ENCODE assay signal across 8 cellular contexts in genomic region chr12:54009171-54010052, GRCh38. TPM values are rescaled to one million over a fixed set of nuclear protein-coding genes. Genes with fewer than 3 reads are reported as not detected.
DNase-seq lines count a peak whose midpoint lies in the region; ATAC-seq, FAIRE-seq and TF ChIP-seq lines count a peak whose summit lies in the region.

No MANE protein-coding gene starts in this region.

- H3K4ac ChIP-seq in H9 (ENCODE audit: low read depth, low read length) = no peak overlapping the region

- no peak for TF ChIP-seq CTCF in keratinocyte (optimal IDR thresholded peaks at IDR 0.05 in 1 of 3, IDR thresholded peaks at IDR 0.05 in 1 of 3, conservative IDR thresholded peaks at IDR 0.05 in 1 of 3; ENCODE audit: extremely low read depth in 1 of 3, insufficient read depth in 2 of 3, low read length in 3 of 3)
- TF ChIP-seq CTCF in tibial artery (IDR thresholded peaks at IDR 0.05) = no peak
- no peak for TF ChIP-seq CTCF in H9 (conservative IDR thresholded peaks at IDR 0.05)

- H3K23me2 ChIP-seq in H9 (ENCODE audit: insufficient read length, low read depth, low read length, poor library complexity, severe bottlenecking) = no peaks in the 10 kb centered on the region

- no peak overlapping the region for H3K18ac ChIP-seq in H9 (ENCODE audit: insufficient read length, low read depth, low read length)

- H3K27ac ChIP-seq in keratinocyte (ENCODE audit: control insufficient read depth, insufficient read depth, low read length) = no peak overlapping the region
- H3K27ac ChIP-seq in tibial artery = peak overlapping the region; percentile 80 to 98
- no peak overlapping the region for H3K27ac ChIP-seq in H9 (ENCODE audit: insufficient read length, low read depth, low read length)

- DNase-seq in activated CD8-positive, alpha-beta memory T cell treated with anti-CD3 and anti-CD28 coated beads, Interleukin-2, amount 10 ng/mL, durations not matched to agents 7 days and 5 days = no peak
- DNase-seq in activated CD8-positive, alpha-beta memory T cell treated with anti-CD3 and anti-CD28 coated beads, Interleukin-2, amount 50 U/mL, for 4 hours = no peak
- DNase-seq in activated CD4-positive, alpha-beta T cell treated with anti-CD3 and anti-CD28 coated beads, Interleukin-2, amount 10 ng/mL, durations not matched to agents 7 days and 5 days = no peak
- DNase-seq in keratinocyte (ENCODE audit: low read depth, low spot score) (no peak), tibial artery (no peak), H9 (no peak)

- H3K4me3 Mint-ChIP-seq in activated CD8-positive, alpha-beta memory T cell treated with anti-CD3 and anti-CD28 coated beads, Interleukin-2, amount 10 ng/mL, durations not matched to agents 7 days and 5 days = peak overlapping the region; percentile 32
- no peak overlapping the region for H3K4me3 Mint-ChIP-seq in activated CD4-positive, alpha-beta T cell treated with anti-CD3 and anti-CD28 coated beads, Interleukin-2, amount 10 ng/mL, durations not matched to agents 7 days and 5 days
- H3K4me3 Mint-ChIP-seq in H9 = peak overlapping the region in 1 of 2 experiments; percentile 71; a peak in 3 of 5 replicates

- H3K4me1 ChIP-seq in keratinocyte (ENCODE audit: control insufficient read depth, extremely low read depth, insufficient read depth, low read length) (peaks cover 16% of the 10 kb centered on the region), tibial artery (peaks cover 0 to 83% (median 57%) of the 10 kb centered on the region in 4 donors), H9 (ENCODE audit: insufficient read depth, low read length) (no peaks in the 10 kb centered on the region)

- H3K9me1 ChIP-seq in keratinocyte (ENCODE audit: control insufficient read depth, extremely low read depth, insufficient read depth, low read length) = no peaks in the 10 kb centered on the region

- no peak overlapping the region for H2BK5ac ChIP-seq in H9 (ENCODE audit: insufficient read length, low read length)

- no peak overlapping the region for H4K8ac ChIP-seq in H9 (replicated peaks; ENCODE audit: insufficient read length, low read depth, low read length)

- peak overlapping the region; percentile 80 for H3K9ac ChIP-seq in keratinocyte (ENCODE audit: control insufficient read depth, extremely low read depth, insufficient read depth, low read length)
- no peak overlapping the region for H3K9ac ChIP-seq in H9 (ENCODE audit: extremely low read depth, insufficient read length, low read length)

- WGBS in H9 (ENCODE audit: extremely low coverage, insufficient read length, low lambda C conversion rate) = no CpG with 5 or more reads among the region's 51 CpGs

- H3K9me3 ChIP-seq in keratinocyte (ENCODE audit: control insufficient read depth, low read depth, low read length) (no peaks in the 10 kb centered on the region), tibial artery (no peaks in the 10 kb centered on the region), H9 (ENCODE audit: control insufficient read depth, low read depth, low read length) (no peaks in the 10 kb centered on the region)

- H2BK20ac ChIP-seq in H9 (ENCODE audit: low read depth, low read length, poor library complexity, severe bottlenecking) = no peak overlapping the region

- H3K27me3 ChIP-seq in keratinocyte (ENCODE audit: control insufficient read depth, extremely low read depth, insufficient read depth, low read length) (no peaks in the 10 kb centered on the region), tibial artery (no peaks in the 10 kb centered on the region), H9 (ENCODE audit: insufficient read depth, low read length) (peaks cover 93% of the 10 kb centered on the region)

- peaks cover 91% of the 10 kb centered on the region for H3K27me3 Mint-ChIP-seq in activated CD8-positive, alpha-beta memory T cell treated with anti-CD3 and anti-CD28 coated beads, Interleukin-2, amount 10 ng/mL, durations not matched to agents 7 days and 5 days
- H3K27me3 Mint-ChIP-seq in activated CD4-positive, alpha-beta T cell treated with anti-CD3 and anti-CD28 coated beads, Interleukin-2, amount 10 ng/mL, durations not matched to agents 7 days and 5 days = peaks cover 93% of the 10 kb centered on the region
- H3K27me3 Mint-ChIP-seq in H9 (ENCODE audit: low read depth) = peaks cover 100% of the 10 kb centered on the region

- H3K4me3 ChIP-seq in keratinocyte (ENCODE audit: control insufficient read depth in 2 of 3, extremely low read depth in 1 of 3, insufficient read depth in 2 of 3, low read depth in 1 of 3, low read length in 3 of 3) (peak overlapping the region; percentile 43 to 62 (median 62)), tibial artery (peak overlapping the region; percentile 59 to 64)

- no peak overlapping the region for H4K5ac ChIP-seq in H9 (ENCODE audit: insufficient read length, low read depth, low read length)

- no peak overlapping the region for H3T11ph ChIP-seq in H9 (ENCODE audit: low read length)

- peaks cover under 1% of the 10 kb centered on the region for H3K36me3 Mint-ChIP-seq in activated CD8-positive, alpha-beta memory T cell treated with anti-CD3 and anti-CD28 coated beads, Interleukin-2, amount 10 ng/mL, durations not matched to agents 7 days and 5 days
- no peaks in the 10 kb centered on the region for H3K36me3 Mint-ChIP-seq in activated CD4-positive, alpha-beta T cell treated with anti-CD3 and anti-CD28 coated beads, Interleukin-2, amount 10 ng/mL, durations not matched to agents 7 days and 5 days (ENCODE audit: low read depth)
- no peaks in the 10 kb centered on the region for H3K36me3 Mint-ChIP-seq in H9 (ENCODE audit: insufficient read depth in 1 of 3, low read depth in 3 of 3)

- no peak overlapping the region for H4K91ac ChIP-seq in H9 (ENCODE audit: insufficient read length, low read depth, low read length)

- no peaks in the 10 kb centered on the region for H3K9me3 Mint-ChIP-seq in activated CD8-positive, alpha-beta memory T cell treated with anti-CD3 and anti-CD28 coated beads, Interleukin-2, amount 10 ng/mL, durations not matched to agents 7 days and 5 days (ENCODE audit: low read depth)
- H3K9me3 Mint-ChIP-seq in activated CD4-positive, alpha-beta T cell treated with anti-CD3 and anti-CD28 coated beads, Interleukin-2, amount 10 ng/mL, durations not matched to agents 7 days and 5 days = no peaks in the 10 kb centered on the region
- H3K9me3 Mint-ChIP-seq in H9 = peaks cover 0 to 2% of the 10 kb centered on the region in 2 experiments; a peak in 2 of 5 replicates

- no peaks in the 10 kb centered on the region for H3K79me1 ChIP-seq in H9 (ENCODE audit: insufficient read depth, low read depth, low read length, poor library complexity, severe bottlenecking)

- no peak overlapping the region for H3K23ac ChIP-seq in H9 (ENCODE audit: insufficient read length, low read depth, low read length)

- no peak for FAIRE-seq in keratinocyte (lab: Jason Lieb, UNC)

- no peak for ATAC-seq in activated CD8-positive, alpha-beta memory T cell treated with anti-CD3 and anti-CD28 coated beads, Interleukin-2, amount 10 ng/mL, durations not matched to agents 7 days and 5 days
- ATAC-seq in GM21619 (IDR thresholded peaks at IDR 0.05; ENCODE audit: unreplicated experiment) = no peak
- no peak for ATAC-seq in HG03442 (IDR thresholded peaks at IDR 0.05; ENCODE audit: unreplicated experiment)

- no peaks in the 10 kb centered on the region for H4K20me1 ChIP-seq in keratinocyte (ENCODE audit: control insufficient read depth, extremely low read depth, insufficient read depth, low read length)
- H4K20me1 ChIP-seq in H9 (ENCODE audit: control insufficient read depth, insufficient read depth, insufficient read length) = no peaks in the 10 kb centered on the region

- H3K36me3 ChIP-seq in keratinocyte (ENCODE audit: control insufficient read depth in 2 of 2, extremely low read depth in 1 of 2, insufficient read depth in 2 of 2, low read length in 2 of 2) (peaks cover 0 to 2% of the 10 kb centered on the region in 2 experiments), tibial artery (no peaks in the 10 kb centered on the region)

- no peak overlapping the region for H2BK12ac ChIP-seq in H9 (ENCODE audit: insufficient read length, low read depth, low read length)

- no peak overlapping the region for H3K27ac Mint-ChIP-seq in activated CD8-positive, alpha-beta memory T cell treated with anti-CD3 and anti-CD28 coated beads, Interleukin-2, amount 10 ng/mL, durations not matched to agents 7 days and 5 days
- peak overlapping the region; percentile 46 for H3K27ac Mint-ChIP-seq in activated CD4-positive, alpha-beta T cell treated with anti-CD3 and anti-CD28 coated beads, Interleukin-2, amount 10 ng/mL, durations not matched to agents 7 days and 5 days
- H3K27ac Mint-ChIP-seq in H9 = no peak overlapping the region

- H3K79me2 ChIP-seq in keratinocyte (ENCODE audit: control insufficient read depth, insufficient read depth, low read length) (peaks cover 28% of the 10 kb centered on the region), H9 (ENCODE audit: insufficient read depth, low read length) (no peaks in the 10 kb centered on the region)

- H3K56ac ChIP-seq in H9 (ENCODE audit: insufficient read length, low read depth, low read length) = no peak overlapping the region

- intact Hi-C loops in tibial artery (cut with DNase I; ENCODE audit: low total_unique reads) = loop anchor here (5.0 kb wide), 1 partner anchor 183 kb away; no protein-coding TSS in a partner anchor

- CTCF ChIA-PET in activated CD8-positive, alpha-beta memory T cell treated with anti-CD3 and anti-CD28 coated beads, Interleukin-2, amount 10 ng/mL, durations not matched to agents 7 days and 5 days (lab: Charles Lee) = interaction anchor here (0.7 to 8.4 kb wide), 10 partner anchors 7 to 353 kb away, joined by 3 to 136 read pairs (median 56); partner anchors contain the start of genes HOXC5, HOXC6 and SMUG1
- CTCF ChIA-PET in activated CD4-positive, alpha-beta T cell treated with anti-CD3 and anti-CD28 coated beads, Interleukin-2, amount 10 ng/mL, durations not matched to agents 7 days and 5 days (lab: Charles Lee) = interaction anchor here (0.6 to 2.1 kb wide), 8 partner anchors 23 to 207 kb away, joined by 3 to 10 read pairs (median 4); partner anchors contain the start of gene HOXC5

- H3K4me2 ChIP-seq in keratinocyte (ENCODE audit: control insufficient read depth, extremely low read depth, insufficient read depth, low read depth, low read length) (peak overlapping the region; percentile 79), H9 (ENCODE audit: insufficient read depth, insufficient read length, low read length) (no peak overlapping the region)

- H2AK5ac ChIP-seq in H9 (ENCODE audit: insufficient read length, low read length) = no peak overlapping the region

- H3K4me1 Mint-ChIP-seq in activated CD8-positive, alpha-beta memory T cell treated with anti-CD3 and anti-CD28 coated beads, Interleukin-2, amount 10 ng/mL, durations not matched to agents 7 days and 5 days = peaks cover 20% of the 10 kb centered on the region
- peaks cover 22% of the 10 kb centered on the region for H3K4me1 Mint-ChIP-seq in activated CD4-positive, alpha-beta T cell treated with anti-CD3 and anti-CD28 coated beads, Interleukin-2, amount 10 ng/mL, durations not matched to agents 7 days and 5 days
- H3K4me1 Mint-ChIP-seq in H9 = peaks cover 7 to 35% of the 10 kb centered on the region in 2 experiments

- dilution Hi-C loops in keratinocyte (cut with MboI; ENCODE audit: extremely low pct_ligation_motif_present, low sequenced_read_pairs) = no loop called here

- H3K14ac ChIP-seq in H9 (ENCODE audit: insufficient read depth, low read length) = no peak overlapping the region

- peak overlapping the region; percentile 70 for H2AFZ ChIP-seq in keratinocyte (ENCODE audit: control insufficient read depth, low read length)
- no peak overlapping the region for H2AFZ ChIP-seq in H9 (ENCODE audit: low read length)

- POLR2A ChIA-PET in activated CD4-positive, alpha-beta T cell treated with anti-CD3 and anti-CD28 coated beads, Interleukin-2, amount 10 ng/mL, durations not matched to agents 7 days and 5 days (lab: Charles Lee) = no interaction called here

- no peak overlapping the region for H2BK15ac ChIP-seq in H9 (ENCODE audit: low read depth, low read length)

- H2BK120ac ChIP-seq in H9 (ENCODE audit: low read depth, low read length, poor library complexity, severe bottlenecking) = no peak overlapping the region

RNA-seq across cellular contexts. Expression of gene HOXC8, which starts 0.6 kb away (rescaled TPM):
- total RNA-seq in activated CD8-positive, alpha-beta memory T cell treated with anti-CD3 and anti-CD28 coated beads, Interleukin-2, amount 10 ng/mL, durations not matched to agents 7 days and 5 days = not detected
- not detected for total RNA-seq in activated CD4-positive, alpha-beta T cell treated with anti-CD3 and anti-CD28 coated beads, Interleukin-2, amount 10 ng/mL, durations not matched to agents 7 days and 5 days
- polyA plus RNA-seq in keratinocyte = 1.8 to 3.8 TPM (median 2.0 TPM) in 3 replicates
- polyA plus RNA-seq in keratinocyte (2011; ENCODE audit: low read depth) = 2.1 TPM
- 3.3 TPM in 2 replicates for polyA plus RNA-seq in keratinocyte (2011; cell fraction: cytosol; rRNA removed)
- 4.2 and 4.7 TPM in 2 replicates for polyA plus RNA-seq in keratinocyte (2011; cell fraction: nucleus; rRNA removed)
- 2.0 and 3.3 TPM in 2 replicates for polyA plus RNA-seq in keratinocyte (2012; ENCODE audit: low replicate concordance)
- 1.3 to 2.3 TPM (median 1.5 TPM) in 3 replicates for polyA minus RNA-seq in keratinocyte
- polyA minus RNA-seq in keratinocyte (2011; cell fraction: cytosol; rRNA and poly(A)+ RNA removed) = 2.1 TPM
- polyA minus RNA-seq in keratinocyte (2011; cell fraction: nucleus; rRNA and poly(A)+ RNA removed) = 1.4 and 1.6 TPM in 2 replicates
- not detected in 2 replicates for total RNA-seq in H9 (2021)

RNA-seq across cellular contexts. Expression of gene HOXC9, which starts 9.5 kb away (rescaled TPM):
- total RNA-seq in activated CD8-positive, alpha-beta memory T cell treated with anti-CD3 and anti-CD28 coated beads, Interleukin-2, amount 10 ng/mL, durations not matched to agents 7 days and 5 days = not detected
- not detected for total RNA-seq in activated CD4-positive, alpha-beta T cell treated with anti-CD3 and anti-CD28 coated beads, Interleukin-2, amount 10 ng/mL, durations not matched to agents 7 days and 5 days
- polyA plus RNA-seq in keratinocyte = 1.1 to 3.3 TPM (median 1.8 TPM) in 3 replicates
- polyA plus RNA-seq in keratinocyte (2011; ENCODE audit: low read depth) = 2.9 TPM
- polyA plus RNA-seq in keratinocyte (2011; cell fraction: cytosol; rRNA removed) = 2.4 and 2.9 TPM in 2 replicates
- polyA plus RNA-seq in keratinocyte (2011; cell fraction: nucleus; rRNA removed) = 3.1 and 3.7 TPM in 2 replicates
- polyA plus RNA-seq in keratinocyte (2012; ENCODE audit: low replicate concordance) = 3.5 and 4.4 TPM in 2 replicates
- 0.23 to 1.4 TPM (median 0.90 TPM) in 3 replicates for polyA minus RNA-seq in keratinocyte
- polyA minus RNA-seq in keratinocyte (2011; cell fraction: cytosol; rRNA and poly(A)+ RNA removed) = 2.1 TPM
- 1.2 and 1.4 TPM in 2 replicates for polyA minus RNA-seq in keratinocyte (2011; cell fraction: nucleus; rRNA and poly(A)+ RNA removed)
- total RNA-seq in H9 (2021) = not detected in 2 replicates

RNA-seq across cellular contexts. Expression of gene HOXC6, which starts 18.8 kb away (rescaled TPM):
- total RNA-seq in activated CD8-positive, alpha-beta memory T cell treated with anti-CD3 and anti-CD28 coated beads, Interleukin-2, amount 10 ng/mL, durations not matched to agents 7 days and 5 days = not detected
- not detected for total RNA-seq in activated CD4-positive, alpha-beta T cell treated with anti-CD3 and anti-CD28 coated beads, Interleukin-2, amount 10 ng/mL, durations not matched to agents 7 days and 5 days
- polyA plus RNA-seq in keratinocyte = 3.7 to 5.6 TPM (median 4.7 TPM) in 3 replicates
- polyA plus RNA-seq in keratinocyte (2011; ENCODE audit: low read depth) = 4.3 TPM
- 3.6 and 4.6 TPM in 2 replicates for polyA plus RNA-seq in keratinocyte (2011; cell fraction: cytosol; rRNA removed)
- polyA plus RNA-seq in keratinocyte (2011; cell fraction: nucleus; rRNA removed) = 9.2 and 13.8 TPM in 2 replicates
- 2.9 and 6.1 TPM in 2 replicates for polyA plus RNA-seq in keratinocyte (2012; ENCODE audit: low replicate concordance)
- 3.5 to 4.5 TPM (median 4.0 TPM) in 3 replicates for polyA minus RNA-seq in keratinocyte
- polyA minus RNA-seq in keratinocyte (2011; cell fraction: cytosol; rRNA and poly(A)+ RNA removed) = 0.96 TPM
- 2.5 and 2.9 TPM in 2 replicates for polyA minus RNA-seq in keratinocyte (2011; cell fraction: nucleus; rRNA and poly(A)+ RNA removed)
- not detected in 2 replicates for total RNA-seq in H9 (2021)

RNA-seq across cellular contexts. Expression of gene HOXC5, which starts 23.4 kb away (rescaled TPM):
- total RNA-seq in activated CD8-positive, alpha-beta memory T cell treated with anti-CD3 and anti-CD28 coated beads, Interleukin-2, amount 10 ng/mL, durations not matched to agents 7 days and 5 days = not detected
- not detected for total RNA-seq in activated CD4-positive, alpha-beta T cell treated with anti-CD3 and anti-CD28 coated beads, Interleukin-2, amount 10 ng/mL, durations not matched to agents 7 days and 5 days
- 0.18 to 0.73 TPM (median 0.33 TPM) in 3 replicates for polyA plus RNA-seq in keratinocyte
- not detected for polyA plus RNA-seq in keratinocyte (2011; ENCODE audit: low read depth)
- 0.21 and 0.69 TPM in 2 replicates for polyA plus RNA-seq in keratinocyte (2011; cell fraction: cytosol; rRNA removed)
- 0.59 and 0.97 TPM in 2 replicates for polyA plus RNA-seq in keratinocyte (2011; cell fraction: nucleus; rRNA removed)
- 0.71 TPM in 1 of 2 replicates, not detected in the other for polyA plus RNA-seq in keratinocyte (2012; ENCODE audit: low replicate concordance)
- 0.13 to 1.1 TPM (median 0.42 TPM) in 3 replicates for polyA minus RNA-seq in keratinocyte
- not detected for polyA minus RNA-seq in keratinocyte (2011; cell fraction: cytosol; rRNA and poly(A)+ RNA removed)
- polyA minus RNA-seq in keratinocyte (2011; cell fraction: nucleus; rRNA and poly(A)+ RNA removed) = 0.42 and 0.93 TPM in 2 replicates
- total RNA-seq in H9 (2021) = not detected in 2 replicates

RNA-seq across cellular contexts. Expression of gene HOXC10, which starts 24.5 kb away (rescaled TPM):
- not detected for total RNA-seq in activated CD8-positive, alpha-beta memory T cell treated with anti-CD3 and anti-CD28 coated beads, Interleukin-2, amount 10 ng/mL, durations not matched to agents 7 days and 5 days
- total RNA-seq in activated CD4-positive, alpha-beta T cell treated with anti-CD3 and anti-CD28 coated beads, Interleukin-2, amount 10 ng/mL, durations not matched to agents 7 days and 5 days = not detected
- 7.3 to 33.1 TPM (median 14.1 TPM) in 3 replicates for polyA plus RNA-seq in keratinocyte
- 19.6 TPM for polyA plus RNA-seq in keratinocyte (2011; ENCODE audit: low read depth)
- polyA plus RNA-seq in keratinocyte (2011; cell fraction: cytosol; rRNA removed) = 24.3 and 25.3 TPM in 2 replicates
- polyA plus RNA-seq in keratinocyte (2011; cell fraction: nucleus; rRNA removed) = 11.5 and 14.8 TPM in 2 replicates
- 26.1 and 26.3 TPM in 2 replicates for polyA plus RNA-seq in keratinocyte (2012; ENCODE audit: low replicate concordance)
- 5.1 to 26.1 TPM (median 7.3 TPM) in 3 replicates for polyA minus RNA-seq in keratinocyte
- 21.1 TPM for polyA minus RNA-seq in keratinocyte (2011; cell fraction: cytosol; rRNA and poly(A)+ RNA removed)
- polyA minus RNA-seq in keratinocyte (2011; cell fraction: nucleus; rRNA and poly(A)+ RNA removed) = 4.0 and 6.6 TPM in 2 replicates
- total RNA-seq in H9 (2021) = not detected in 2 replicates

Comparison
In these comparisons a context has a peak if more than half of its experiments do, and no peak if none do; other contexts are left out.
1. H3K27ac ChIP-seq: peak in tibial artery (2 of 2); none in keratinocyte (single experiment) and H9 (single experiment).